ENCODE assay signal across 10 cellular contexts in the genomic region with DNA sequence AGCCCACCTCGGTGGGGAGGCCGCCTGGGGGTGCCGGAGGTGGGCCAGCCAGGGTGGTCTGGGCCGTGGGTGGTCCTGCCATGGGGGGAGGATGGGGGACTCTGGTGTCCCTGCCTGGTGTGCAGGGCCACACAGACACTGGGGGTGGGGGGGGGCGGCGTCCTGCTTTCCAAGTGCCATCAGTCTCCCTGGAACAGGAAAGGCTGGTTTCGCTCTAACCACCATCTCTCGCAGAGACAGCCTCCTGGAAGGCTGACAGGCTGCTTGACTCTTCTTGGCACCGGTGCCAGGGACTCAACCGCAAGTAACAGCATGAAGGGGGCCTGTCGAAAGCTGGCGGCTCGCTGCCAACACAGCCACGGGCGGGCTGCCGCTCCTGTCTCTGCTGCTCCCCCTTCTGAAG. TPM values are rescaled to one million over a fixed set of nuclear protein-coding genes. Genes with fewer than 3 reads are reported as not detected.
DNase-seq lines count a peak whose midpoint lies in the region; ATAC-seq and TF ChIP-seq lines count a peak whose summit lies in the region.
"Had no signal": no experiment of that assay in that cellular context is flagged by ENCODE, and none has a peak within 500 bp of the region (broad histone marks: within the 10 kb centered on the region; RNA-seq: fewer than 3 reads in every experiment).

No MANE protein-coding gene starts in this region.

- H3K4ac ChIP-seq in IMR-90 (ENCODE audit: low read depth, low read length): no peak overlapping the region

- no peak overlapping the region for H3K27ac ChIP-seq in IMR-90 (ENCODE audit: insufficient read depth, low read length)
- H3K27ac ChIP-seq in left lung: no peak overlapping the region
- no peak overlapping the region for H3K27ac ChIP-seq in upper lobe of right lung

- no peaks in the 10 kb centered on the region for H3K79me1 ChIP-seq in IMR-90 (ENCODE audit: low read depth in 1 of 2, low read length in 2 of 2)

- no peak overlapping the region for H2BK15ac ChIP-seq in IMR-90 (ENCODE audit: low read depth, low read length)

- H3K27me3 ChIP-seq in IMR-90 (ENCODE audit: control insufficient read depth, insufficient read depth, low read length) (peaks cover 4% of the 10 kb centered on the region; the same call in 1 of the 2 replicates), left lung (peaks cover 0 to 7% of the 10 kb centered on the region in 2 donors), upper lobe of right lung (no peaks in the 10 kb centered on the region)

- no peak for TF ChIP-seq POLR2A in IMR-90 (IDR thresholded peaks at IDR 0.05; ENCODE audit: low read depth, low read length)

- no peak overlapping the region for H3K56ac ChIP-seq in IMR-90 (ENCODE audit: extremely low read depth, insufficient read depth, low read length)

- H3K4me3 ChIP-seq in IMR-90 (ENCODE audit: insufficient read depth, low read depth, low read length) (no peak overlapping the region), astrocyte of the cerebellum (ENCODE audit: low read depth, low read length) (no peak overlapping the region), left lung (no peak overlapping the region), upper lobe of right lung (no peak overlapping the region)
- H3K4me3 ChIP-seq: skin epidermis had no signal

- H2BK20ac ChIP-seq in IMR-90 (ENCODE audit: low read depth, low read length): no peak overlapping the region

- ATAC-seq in IMR-90 (ENCODE audit: low read depth): 0 out of 2 replicates have a peak, but pooled peaks have one; percentile 27
- peak; percentile 54 for ATAC-seq in left lung
- ATAC-seq in upper lobe of right lung: peak; percentile 34
- ATAC-seq: activated naive CD8-positive, alpha-beta T cell treated with anti-CD3 and anti-CD28 coated beads, Interleukin-2, amount 50 U/mL, for 24 hours had no signal

- TF ChIP-seq RAD21 in IMR-90 (IDR thresholded peaks at IDR 0.05; ENCODE audit: low read length): no peak

- H3K36me3 ChIP-seq in IMR-90 (ENCODE audit: control insufficient read depth, insufficient read depth, low read length) (no peaks in the 10 kb centered on the region), left lung (peaks cover 0 to 7% of the 10 kb centered on the region in 2 donors), upper lobe of right lung (no peaks in the 10 kb centered on the region)

- peaks cover 6% of the 10 kb centered on the region for H3K4me1 Mint-ChIP-seq in activated CD4-positive, alpha-beta T cell treated with anti-CD3 and anti-CD28 coated beads, Interleukin-2, amount 10 ng/mL, durations not matched to agents 24 days and 14 days

- H3K36me3 Mint-ChIP-seq in activated CD4-positive, alpha-beta T cell treated with anti-CD3 and anti-CD28 coated beads, Interleukin-2, amount 10 ng/mL, durations not matched to agents 24 days and 14 days (ENCODE audit: low read depth): no peaks in the 10 kb centered on the region

- no peak overlapping the region for H3K27ac Mint-ChIP-seq in activated CD4-positive, alpha-beta T cell treated with anti-CD3 and anti-CD28 coated beads, Interleukin-2, amount 10 ng/mL, durations not matched to agents 24 days and 14 days
- H3K27ac Mint-ChIP-seq: activated naive CD8-positive, alpha-beta T cell treated with anti-CD3 and anti-CD28 coated beads, Interleukin-2, amount 50 U/mL, for 24 hours had no signal

- no peak overlapping the region for H3K9ac ChIP-seq in IMR-90 (ENCODE audit: low read depth, low read length)

- CTCF ChIA-PET in IMR-90 (lab: Yijun Ruan, JAX): no interaction called here

- H3K27me3 Mint-ChIP-seq in activated CD4-positive, alpha-beta T cell treated with anti-CD3 and anti-CD28 coated beads, Interleukin-2, amount 10 ng/mL, durations not matched to agents 24 days and 14 days: peaks cover 5% of the 10 kb centered on the region

- H2AK5ac ChIP-seq in IMR-90 (ENCODE audit: low read depth, low read length): no peak overlapping the region

- dilution Hi-C loops in IMR-90 (cut with HindIII; ENCODE audit: low sequenced_read_pairs, unreplicated experiment): no loop called here

- H3K9me1 ChIP-seq in IMR-90 (ENCODE audit: insufficient read depth, low read length): no peaks in the 10 kb centered on the region

- no peaks in the 10 kb centered on the region for H3K4me1 ChIP-seq in IMR-90 (ENCODE audit: control insufficient read depth, insufficient read depth, low read length)
- peaks cover 0 to 22% of the 10 kb centered on the region in 2 donors for H3K4me1 ChIP-seq in left lung
- peaks cover 16% of the 10 kb centered on the region for H3K4me1 ChIP-seq in upper lobe of right lung

- no peak overlapping the region for H2AFZ ChIP-seq in IMR-90 (replicated peaks; ENCODE audit: low read length, poor library complexity)

- H3K4me2 ChIP-seq in IMR-90 (ENCODE audit: low read depth, low read length): no peak overlapping the region

- no peak overlapping the region for H3K14ac ChIP-seq in IMR-90 (replicated peaks; ENCODE audit: low read depth, low read length)

- no peak overlapping the region for H2AK9ac ChIP-seq in IMR-90 (replicated peaks; ENCODE audit: low read depth, low read length, poor library complexity)

- no peak overlapping the region for H3K18ac ChIP-seq in IMR-90 (ENCODE audit: low read depth, low read length)

- no peak overlapping the region for H2BK120ac ChIP-seq in IMR-90 (ENCODE audit: low read depth, low read length)

- H3K9me3 ChIP-seq in IMR-90 (ENCODE audit: control insufficient read depth, insufficient read depth, low read length) (peaks cover 3% of the 10 kb centered on the region; the same call in 1 of the 2 replicates), left lung (peaks cover 0 to 7% of the 10 kb centered on the region in 2 donors), upper lobe of right lung (no peaks in the 10 kb centered on the region)

- DNase-seq in IMR-90 (no peak), astrocyte of the cerebellum (ENCODE audit: low read depth) (peak; percentile 51), left lung (peak; percentile 65 to 82), upper lobe of right lung (peak; percentile 86), SKM-1 treated with dmso at 0.1 percent for 144 hours (lab: John Stamatoyannopoulos, UW; ENCODE audit: unreplicated experiment) (no peak), activated gamma-delta T cell treated with Interleukin-2 at 50 U/mL for 16 hours (no peak)
- no peak for DNase-seq in activated CD4-positive, alpha-beta T cell treated with anti-CD3 and anti-CD28 coated beads, Interleukin-2, amount 10 ng/mL, durations not matched to agents 24 days and 14 days
- DNase-seq: activated naive CD8-positive, alpha-beta T cell treated with anti-CD3 and anti-CD28 coated beads, Interleukin-2, amount 50 U/mL, for 24 hours had no signal

- TF ChIP-seq CTCF in IMR-90 (conservative IDR thresholded peaks at IDR 0.05; ENCODE audit: low read depth, low read length) (no peak), astrocyte of the cerebellum (IDR thresholded peaks at IDR 0.05; ENCODE audit: low read depth, low read length, missing control alignments) (no peak), left lung (IDR thresholded peaks at IDR 0.05) (no peak), upper lobe of right lung (IDR thresholded peaks at IDR 0.05) (no peak)

- no peak overlapping the region for H4K91ac ChIP-seq in IMR-90 (ENCODE audit: insufficient read depth, low read depth, low read length)

- no peak overlapping the region for H3K23ac ChIP-seq in IMR-90 (ENCODE audit: low read depth, low read length)

- no peaks in the 10 kb centered on the region for H4K20me1 ChIP-seq in IMR-90 (ENCODE audit: insufficient read depth, low read length)

- no peak overlapping the region for H3K4me3 Mint-ChIP-seq in activated CD4-positive, alpha-beta T cell treated with anti-CD3 and anti-CD28 coated beads, Interleukin-2, amount 10 ng/mL, durations not matched to agents 24 days and 14 days
- H3K4me3 Mint-ChIP-seq: activated naive CD8-positive, alpha-beta T cell treated with anti-CD3 and anti-CD28 coated beads, Interleukin-2, amount 50 U/mL, for 24 hours had no signal

- POLR2A ChIA-PET in IMR-90 (lab: Charles Lee; ENCODE audit: unreplicated experiment): no interaction called here

- H4K8ac ChIP-seq in IMR-90 (ENCODE audit: low read depth in 2 of 2, low read length in 2 of 2): no peak overlapping the region

- no TSS peak for BruUV-seq in IMR-90 (replicated peaks; lab: Mats Ljungman, UMichigan)

- H3K9me3 Mint-ChIP-seq in activated CD4-positive, alpha-beta T cell treated with anti-CD3 and anti-CD28 coated beads, Interleukin-2, amount 10 ng/mL, durations not matched to agents 24 days and 14 days: peaks cover 7% of the 10 kb centered on the region

- in situ Hi-C loops in IMR-90 (cut with MboI; ENCODE audit: low sequenced_read_pairs) (no loop called here), astrocyte of the cerebellum (cut with HindIII; ENCODE audit: low sequenced_read_pairs) (no loop called here)

- H4K5ac ChIP-seq in IMR-90 (ENCODE audit: low read depth, low read length): no peak overlapping the region

- WGBS in IMR-90 (ENCODE audit: extremely low coverage in 2 of 2, insufficient read length in 1 of 2), 2 experiments: 20% methylated on average over 9 of the region's 16 CpGs; no CpG with 5 or more reads in 1 of the 2 experiments

- intact Hi-C loops in IMR-90 (cut with micrococcal nuclease) (no loop called here), left lung (cut with DNase I) (no loop called here), upper lobe of right lung (cut with DNase I) (no loop called here)
- intact Hi-C loops in activated CD4-positive, alpha-beta T cell treated with anti-CD3 and anti-CD28 coated beads, Interleukin-2, amount 10 ng/mL, durations not matched to agents 24 days and 14 days (cut with micrococcal nuclease): no loop called here

- no peak overlapping the region for H2BK5ac ChIP-seq in IMR-90 (ENCODE audit: low read depth, low read length, poor library complexity, severe bottlenecking)

TF ChIP-seq in IMR-90, 13 proteins besides CTCF, POLR2A, EP300 and RAD21 (continues in another document):
- TF ChIP-seq FOS (IDR thresholded peaks at IDR 0.05; ENCODE audit: low read depth, low read length) (no peak), MAFK (IDR thresholded peaks at IDR 0.05; ENCODE audit: low read depth, low read length) (no peak), SMC3 (IDR thresholded peaks at IDR 0.05; ENCODE audit: low read depth, low read length) (no peak), RCOR1 (IDR thresholded peaks at IDR 0.05; ENCODE audit: insufficient replicate concordance, low read length) (no peak), MAZ (IDR thresholded peaks at IDR 0.05; ENCODE audit: borderline replicate concordance, low read depth, low read length) (no peak), CHD1 (IDR thresholded peaks at IDR 0.05; ENCODE audit: low read depth, low read length) (no peak)

RNA-seq across cellular contexts. Expression of gene RGMA, which starts 40.3 kb away (rescaled TPM):
- total RNA-seq in IMR-90 (2012; rRNA removed) (0.18 TPM in 1 of 2 replicates, not detected in the other), left lung (1 to 10 TPM; 4.6 to 5.7 TPM), upper lobe of right lung (4.1 TPM)
- 0.23 and 0.26 TPM in 2 replicates for polyA plus RNA-seq in IMR-90 (2012; rRNA removed)
- polyA plus RNA-seq in IMR-90 (2012; cell fraction: cytosol; rRNA removed): 0.31 and 0.34 TPM in 2 replicates
- polyA plus RNA-seq in IMR-90 (2012; cell fraction: nucleus; rRNA removed; ENCODE audit: low replicate concordance): 0.09 and 0.21 TPM in 2 replicates
- 0.07 TPM in 1 of 2 replicates, not detected in the other for total RNA-seq in activated CD4-positive, alpha-beta T cell treated with anti-CD3 and anti-CD28 coated beads, Interleukin-2, amount 10 ng/mL, durations not matched to agents 24 days and 14 days
- total RNA-seq: OCI-LY7 had no signal

Comparison
In these comparisons a context has a peak if more than half of its experiments do, and no peak if none do; other contexts are left out.
1. DNase-seq: peak in astrocyte of the cerebellum (single experiment), left lung (2 of 2) and upper lobe of right lung (single experiment); none in IMR-90 (single experiment), activated CD4-positive, alpha-beta T cell treated with anti-CD3 and anti-CD28 coated beads, Interleukin-2, amount 10 ng/mL, durations not matched to agents 24 days and 14 days (single experiment), SKM-1 treated with dmso at 0.1 percent for 144 hours (single experiment) and activated gamma-delta T cell treated with Interleukin-2 at 50 U/mL for 16 hours (single experiment).
2. Peak in every context shown above with its lines, with median percentiles within 50 percentile points of each other: ATAC-seq.